ENCODE assay signal across 29 cellular contexts in genomic region chr1:90763506-90763905, GRCh38. TPM values are rescaled to one million over a fixed set of nuclear protein-coding genes. Genes with fewer than 3 reads are reported as not detected.
DNase-seq lines count a peak whose midpoint lies in the region; ATAC-seq, FAIRE-seq and TF ChIP-seq lines count a peak whose summit lies in the region.
"Had no signal": no experiment of that assay in that cellular context is flagged by ENCODE, and none has a peak within 500 bp of the region (broad histone marks: within the 10 kb centered on the region; RNA-seq: fewer than 3 reads in every experiment).

No MANE protein-coding gene starts in this region.

- H4K20me1 ChIP-seq in K562 (replicated peaks; ENCODE audit: control insufficient read depth, insufficient read depth, low read length), result no peaks in the 10 kb centered on the region
- no peaks in the 10 kb centered on the region for H4K20me1 ChIP-seq in PC-3 (ENCODE audit: low read length)
- H4K20me1 ChIP-seq: BLaER1 had no signal

- WGBS in K562 (ENCODE audit: insufficient coverage, low coverage, missing lambda C conversion rate), result 8% methylated on average over 3 of the region's 3 CpGs

- peaks cover 27% of the 10 kb centered on the region for H3K27me3 Mint-ChIP-seq in activated CD8-positive, alpha-beta T cell treated with anti-CD3 and anti-CD28 coated beads for 36 hours
- H3K27me3 Mint-ChIP-seq in activated CD8-positive, alpha-beta T cell treated with anti-CD3 and anti-CD28 coated beads, Interleukin-2, amount 10 ng/mL, durations not matched to agents 7 days and 5 days (ENCODE audit: low read depth), result peaks cover 3% of the 10 kb centered on the region

- TF ChIP-seq POLR2A in K562 (conservative IDR thresholded peaks at IDR 0.05), result no peak

- H3K27ac ChIP-seq in K562 (ENCODE audit: extremely low read depth, low read depth, low read length) (no peak overlapping the region), PC-3 (ENCODE audit: low read length) (no peak overlapping the region)
- H3K27ac ChIP-seq: 22Rv1, BLaER1 had no signal

- no peak for TF ChIP-seq RAD21 in K562 (CRISPR knock-in tag; conservative IDR thresholded peaks at IDR 0.05 in 1 of 2, IDR thresholded peaks at IDR 0.05 in 1 of 2)

- no peak for FAIRE-seq in K562 (lab: Jason Lieb, UNC)
- FAIRE-seq: A204.1, GM12878, GM12892, GM18507 had no signal

- H3K9me3 Mint-ChIP-seq in activated CD8-positive, alpha-beta T cell treated with anti-CD3 and anti-CD28 coated beads for 36 hours, result no peaks in the 10 kb centered on the region
- H3K9me3 Mint-ChIP-seq in activated CD8-positive, alpha-beta T cell treated with anti-CD3 and anti-CD28 coated beads, Interleukin-2, amount 10 ng/mL, durations not matched to agents 7 days and 5 days (ENCODE audit: insufficient read depth), result no peaks in the 10 kb centered on the region

- H3K36me3 ChIP-seq in K562 (ENCODE audit: control insufficient read depth, insufficient read depth, low read length), result no peaks in the 10 kb centered on the region
- no peaks in the 10 kb centered on the region for H3K36me3 ChIP-seq in PC-3 (ENCODE audit: low read depth, low read length)
- H3K36me3 ChIP-seq: BE2C, BLaER1 had no signal

- H3K9me2 ChIP-seq in PC-3 (replicated peaks; ENCODE audit: low read length), result no peaks in the 10 kb centered on the region

- POLR2A ChIA-PET in activated CD8-positive, alpha-beta T cell treated with anti-CD3 and anti-CD28 coated beads for 36 hours (lab: Charles Lee), result no interaction called here
- POLR2A ChIA-PET in activated CD8-positive, alpha-beta T cell treated with anti-CD3 and anti-CD28 coated beads, Interleukin-2, amount 10 ng/mL, durations not matched to agents 7 days and 5 days (lab: Charles Lee), result no interaction called here
- POLR2A ChIA-PET in K562 (lab: Yijun Ruan, JAX) (interaction anchor here (1.4 to 1.8 kb wide), 2 partner anchors 10 to 15 kb away, joined by 4 to 5 read pairs; no protein-coding TSS in a partner anchor), PC-3 (lab: Charles Lee; ENCODE audit: unreplicated experiment) (no interaction called here)

- BruUV-seq in K562 (replicated peaks; lab: Mats Ljungman, UMichigan), result no TSS peak
- BruUV-seq in PC-3 (replicated peaks; lab: Mats Ljungman, UMichigan), result no TSS peak

- intact Hi-C loops in activated CD8-positive, alpha-beta T cell treated with anti-CD3 and anti-CD28 coated beads for 36 hours (cut with micrococcal nuclease), result no loop called here
- intact Hi-C loops in K562 (cut with micrococcal nuclease) (no loop called here), PC-3 (cut with micrococcal nuclease) (no loop called here)

- in situ Hi-C loops in SK-MEL-5 (cut with HindIII; ENCODE audit: low pct_unique_long_range_greater_than_20kb, low sequenced_read_pairs), result no loop called here
- in situ Hi-C loops in K562 (cut with MboI), result no loop called here

- no peak overlapping the region for H3K4me2 ChIP-seq in K562 (ENCODE audit: insufficient read depth, low read length)
- no peak overlapping the region for H3K4me2 ChIP-seq in PC-3 (ENCODE audit: low read length)
- H3K4me2 ChIP-seq: BLaER1 had no signal

- no peaks in the 10 kb centered on the region for H3K9me1 ChIP-seq in K562 (ENCODE audit: control insufficient read depth, insufficient read depth, low read length)

- H3K4me3 ChIP-seq in K562, result no peak overlapping the region
- H3K4me3 ChIP-seq in PC-3 (ENCODE audit: low read length), result no peak overlapping the region
- H3K4me3 ChIP-seq: BLaER1, GM12878 had no signal

- no peak overlapping the region for H3K27ac Mint-ChIP-seq in activated CD8-positive, alpha-beta T cell treated with anti-CD3 and anti-CD28 coated beads for 36 hours
- H3K27ac Mint-ChIP-seq in activated CD8-positive, alpha-beta T cell treated with anti-CD3 and anti-CD28 coated beads, Interleukin-2, amount 10 ng/mL, durations not matched to agents 7 days and 5 days, result no peak overlapping the region
- H3K27ac Mint-ChIP-seq: CD14-positive monocyte; CD4-positive, alpha-beta memory T cell; CD4-positive, CD25-positive, alpha-beta regulatory T cell had no signal

- DNase-seq in activated CD8-positive, alpha-beta T cell treated with anti-CD3 and anti-CD28 coated beads for 36 hours, result peak; percentile 2
- no peak for DNase-seq in activated CD8-positive, alpha-beta T cell treated with anti-CD3 and anti-CD28 coated beads, Interleukin-2, amount 10 ng/mL, durations not matched to agents 7 days and 5 days
- DNase-seq in SK-MEL-5 (ENCODE audit: low read depth, low spot score), result peak; percentile 70
- DNase-seq in K562 (ENCODE audit: extremely low read depth in 1 of 4, low spot score in 3 of 4), result peak in 1 of 4 experiments; percentile 64
- DNase-seq in PC-3, result no peak
- DNase-seq: ACHN; BE2C; C1 segment of cervical spinal cord; CD4-positive, alpha-beta memory T cell; CD8-positive, alpha-beta memory T cell; COR-L47; DMS 273 treated with DMSO at 0.1 percent for 48 hours; DMS153; DMS53; DMS79; EL; GDM1 had no signal

- CTCF ChIA-PET in activated CD8-positive, alpha-beta T cell treated with anti-CD3 and anti-CD28 coated beads for 36 hours (lab: Charles Lee), result no interaction called here
- CTCF ChIA-PET in activated CD8-positive, alpha-beta T cell treated with anti-CD3 and anti-CD28 coated beads, Interleukin-2, amount 10 ng/mL, durations not matched to agents 7 days and 5 days (lab: Charles Lee), result no interaction called here
- CTCF ChIA-PET in K562 (lab: Yijun Ruan, JAX; ENCODE audit: low intra/inter-chr PET ratio) (no interaction called here), PC-3 (lab: Charles Lee) (no interaction called here)

- H2AFZ ChIP-seq in K562 (ENCODE audit: low read depth, low read length) (no peak overlapping the region), PC-3 (ENCODE audit: low read length) (no peak overlapping the region)

- no peak for ATAC-seq in activated CD8-positive, alpha-beta T cell treated with anti-CD3 and anti-CD28 coated beads for 36 hours
- ATAC-seq in activated CD8-positive, alpha-beta T cell treated with anti-CD3 and anti-CD28 coated beads, Interleukin-2, amount 10 ng/mL, durations not matched to agents 7 days and 5 days, result no peak
- ATAC-seq in K562 (peak; percentile 88), GM19455 (IDR thresholded peaks at IDR 0.05; ENCODE audit: unreplicated experiment) (no peak), PC-3 (no peak), HG03571 (IDR thresholded peaks at IDR 0.05; ENCODE audit: unreplicated experiment) (no peak)
- ATAC-seq: GM12878 had no signal

- H3K27me3 ChIP-seq in K562 (ENCODE audit: control insufficient read depth in 2 of 2, insufficient read depth in 2 of 2, low read length in 2 of 2) (no peaks in the 10 kb centered on the region; a peak in 2 of 5 replicates), PC-3 (ENCODE audit: low read length) (peaks cover 19% of the 10 kb centered on the region)
- H3K27me3 ChIP-seq: BE2C, BLaER1 had no signal

- H3K79me2 ChIP-seq in K562 (ENCODE audit: control insufficient read depth, insufficient read depth, low read length) (no peaks in the 10 kb centered on the region), PC-3 (ENCODE audit: low read length) (no peaks in the 10 kb centered on the region)

- no peak for TF ChIP-seq CTCF in activated CD8-positive, alpha-beta T cell treated with anti-CD3 and anti-CD28 coated beads for 36 hours (IDR thresholded peaks at IDR 0.05)
- TF ChIP-seq CTCF in K562 (IDR thresholded peaks at IDR 0.05 in 2 of 3, conservative IDR thresholded peaks at IDR 0.05 in 1 of 3; ENCODE audit: insufficient read depth in 2 of 3, low read depth in 1 of 3, low read length in 3 of 3) (no peak), PC-3 (conservative IDR thresholded peaks at IDR 0.05; ENCODE audit: low read depth, low read length) (no peak)

- H3K9me3 ChIP-seq in K562 (replicated peaks; ENCODE audit: control insufficient read depth, insufficient read depth, low read depth, low read length) (no peaks in the 10 kb centered on the region), PC-3 (ENCODE audit: low read length) (no peaks in the 10 kb centered on the region)
- H3K9me3 ChIP-seq: BE2C, BLaER1 had no signal

- H3K4me1 ChIP-seq in K562 (replicated peaks in 1 of 2; ENCODE audit: control insufficient read depth in 2 of 2, insufficient read depth in 2 of 2, low read length in 2 of 2), result no peaks in the 10 kb centered on the region; a peak in 2 of 5 replicates
- no peaks in the 10 kb centered on the region for H3K4me1 ChIP-seq in PC-3 (ENCODE audit: insufficient read depth, low read length)
- H3K4me1 ChIP-seq: BE2C, BLaER1 had no signal

- H3K4me1 Mint-ChIP-seq in activated CD8-positive, alpha-beta T cell treated with anti-CD3 and anti-CD28 coated beads for 36 hours (ENCODE audit: low read depth), result peaks cover 5% of the 10 kb centered on the region
- peaks cover 4% of the 10 kb centered on the region for H3K4me1 Mint-ChIP-seq in activated CD8-positive, alpha-beta T cell treated with anti-CD3 and anti-CD28 coated beads, Interleukin-2, amount 10 ng/mL, durations not matched to agents 7 days and 5 days (ENCODE audit: low read depth)
- H3K4me1 Mint-ChIP-seq: CD14-positive monocyte; CD4-positive, CD25-positive, alpha-beta regulatory T cell had no signal

- H3K9ac ChIP-seq in K562 (ENCODE audit: insufficient read depth in 1 of 2, low read depth in 2 of 2, low read length in 2 of 2) (no peak overlapping the region), PC-3 (ENCODE audit: low read length) (no peak overlapping the region)
- H3K9ac ChIP-seq: BLaER1 had no signal

- TF ChIP-seq EP300 in K562 (IDR thresholded peaks at IDR 0.05; ENCODE audit: low read length), result no peak

- no peak overlapping the region for H3K4me3 Mint-ChIP-seq in activated CD8-positive, alpha-beta T cell treated with anti-CD3 and anti-CD28 coated beads for 36 hours
- no peak overlapping the region for H3K4me3 Mint-ChIP-seq in activated CD8-positive, alpha-beta T cell treated with anti-CD3 and anti-CD28 coated beads, Interleukin-2, amount 10 ng/mL, durations not matched to agents 7 days and 5 days
- H3K4me3 Mint-ChIP-seq: CD14-positive monocyte; CD4-positive, alpha-beta memory T cell; CD4-positive, CD25-positive, alpha-beta regulatory T cell; CD8-positive, alpha-beta memory T cell had no signal

- H3K36me3 Mint-ChIP-seq in activated CD8-positive, alpha-beta T cell treated with anti-CD3 and anti-CD28 coated beads for 36 hours (ENCODE audit: low read depth), result no peaks in the 10 kb centered on the region
- H3K36me3 Mint-ChIP-seq in activated CD8-positive, alpha-beta T cell treated with anti-CD3 and anti-CD28 coated beads, Interleukin-2, amount 10 ng/mL, durations not matched to agents 7 days and 5 days (ENCODE audit: low read depth), result no peaks in the 10 kb centered on the region
- H3K36me3 Mint-ChIP-seq: CD14-positive monocyte; CD4-positive, alpha-beta memory T cell; CD4-positive, CD25-positive, alpha-beta regulatory T cell; CD8-positive, alpha-beta memory T cell had no signal

- no peaks in the 10 kb centered on the region for H3F3A ChIP-seq in PC-3 (ENCODE audit: low read length, unreplicated experiment)

RNA-seq across cellular contexts. Expression of gene BARHL2, which starts 46.4 kb away (rescaled TPM):
- total RNA-seq in activated CD8-positive, alpha-beta T cell treated with anti-CD3 and anti-CD28 coated beads for 36 hours, result not detected
- not detected for total RNA-seq in activated CD8-positive, alpha-beta T cell treated with anti-CD3 and anti-CD28 coated beads, Interleukin-2, amount 10 ng/mL, durations not matched to agents 7 days and 5 days
- 0.11 TPM in 1 of 2 replicates, not detected in the other for total RNA-seq in SK-MEL-5 (2014; rRNA removed; shearing (Covaris generic))
- 0.39 and 1.0 TPM in 2 replicates for polyA plus RNA-seq in SK-MEL-5 (2015; cell fraction: cytosol; rRNA removed)
- polyA plus RNA-seq in SK-MEL-5 (2015; cell fraction: nucleus; rRNA removed), result 0.49 and 0.51 TPM in 2 replicates
- not detected in 2 replicates for total RNA-seq in K562 (2011; cell fraction: chromatin; rRNA removed; ENCODE audit: low replicate concordance)
- total RNA-seq in K562 (2011; cell fraction: nucleolus; rRNA removed), result not detected in 2 replicates
- total RNA-seq in K562 (2011; cell fraction: nucleoplasm; rRNA removed), result not detected in 2 replicates
- total RNA-seq in K562 (2014; rRNA removed), result 0.09 TPM in 1 of 2 replicates, not detected in the other
- not detected in 2 replicates for total RNA-seq in K562 (2014; rRNA removed; fragmentation: Illumina TruSeq; extraction: Trizol)
- not detected in 2 replicates for total RNA-seq in K562 (2015; rRNA removed; fragmentation: Illumina TruSeq; extraction: Trizol)
- total RNA-seq in K562 (2021), result 0.11 TPM in 2 replicates
- not detected in 2 replicates for polyA plus RNA-seq in K562 (2011; rRNA removed)
- not detected in 2 replicates for polyA plus RNA-seq in K562 (2011; cell fraction: cytosol; rRNA removed)
- 0.06 and 0.09 TPM in 2 replicates for polyA plus RNA-seq in K562 (2011; cell fraction: nucleus; rRNA removed)
- 0.07 TPM in 1 of 2 replicates, not detected in the other for polyA plus RNA-seq in K562 (2012)
- polyA plus RNA-seq in K562 (2014; fragmentation: Illumina TruSeq; extraction: Trizol), result 0.06 TPM in 1 of 2 replicates, not detected in the other
- not detected for polyA plus RNA-seq in K562 (2014; fragmentation: Nextera tagmentation; extraction: Ambion mirVana)
- not detected in 2 replicates for polyA plus RNA-seq in K562 (2014; rRNA removed)
- not detected in 2 replicates for polyA minus RNA-seq in K562 (2011; rRNA and poly(A)+ RNA removed)
- not detected in 2 replicates for polyA minus RNA-seq in K562 (2011; cell fraction: cytosol; rRNA and poly(A)+ RNA removed)
- not detected in 2 replicates for polyA minus RNA-seq in K562 (2011; cell fraction: nucleus; rRNA and poly(A)+ RNA removed)
- not detected in 2 replicates for total RNA-seq in PC-3 (2014; rRNA removed)
- total RNA-seq: CD4-positive, alpha-beta memory T cell; CD4-positive, CD25-positive, alpha-beta regulatory T cell; CD8-positive, alpha-beta memory T cell; Daoy; GM12878 had no signal
- polyA plus RNA-seq: AG04450; CD14-positive monocyte; CD4-positive, alpha-beta memory T cell; CD4-positive, CD25-positive, alpha-beta regulatory T cell; CD8-positive, alpha-beta memory T cell; GM12878 had no signal

Comparison
In these comparisons a context has a peak if more than half of its experiments do, and no peak if none do; other contexts are left out.
1. DNase-seq: peak in activated CD8-positive, alpha-beta T cell treated with anti-CD3 and anti-CD28 coated beads for 36 hours (single experiment) and SK-MEL-5 (single experiment); none in activated CD8-positive, alpha-beta T cell treated with anti-CD3 and anti-CD28 coated beads, Interleukin-2, amount 10 ng/mL, durations not matched to agents 7 days and 5 days (single experiment) and PC-3 (single experiment).